In the genomic region with DNA sequence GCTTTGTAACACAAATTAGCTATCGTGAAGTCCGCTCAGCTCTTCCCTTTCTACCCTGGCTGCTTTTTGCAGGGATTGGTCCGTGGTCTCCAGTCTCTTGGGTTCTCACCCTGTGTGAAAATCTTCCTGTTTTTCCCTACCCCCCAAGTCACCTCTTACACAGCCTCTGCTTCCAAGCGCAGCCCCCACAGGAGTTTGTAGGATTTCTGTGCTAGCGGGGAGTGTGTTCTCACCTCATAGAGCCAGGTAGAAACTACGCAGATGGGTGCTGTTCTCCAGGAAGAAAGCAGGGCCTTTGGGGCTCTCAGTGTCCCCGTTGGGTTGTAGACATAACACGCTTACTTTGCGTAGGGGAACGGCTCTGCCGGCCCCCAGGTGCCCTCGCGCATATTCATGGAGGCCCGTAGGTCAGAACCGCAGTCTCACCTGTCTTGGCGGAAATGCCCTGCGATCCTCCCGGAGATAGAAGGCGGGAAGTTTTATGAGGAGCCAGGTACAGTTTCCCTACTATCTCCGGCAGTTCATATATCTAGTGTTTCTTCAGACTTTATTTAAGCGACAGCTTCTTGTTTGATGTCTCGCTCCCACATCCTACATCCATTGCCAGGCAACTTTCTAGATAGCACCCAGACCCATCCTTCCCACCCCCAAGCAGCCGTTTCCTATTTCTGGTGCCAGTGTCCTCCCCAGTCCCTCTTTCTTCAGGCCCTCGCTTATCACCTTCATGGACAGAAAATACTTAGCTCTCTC, we compare ENCODE assay signal across 8 cellular contexts. TPM values are rescaled to one million over a fixed set of nuclear protein-coding genes. Genes with fewer than 3 reads are reported as not detected.
DNase-seq lines count a peak whose midpoint lies in the region; TF ChIP-seq lines count a peak whose summit lies in the region.
"Not testable (repeated sequence)": the region's sequence is repeated elsewhere in the genome, so short reads cannot be mapped to it uniquely, and the experiment has no call there.

No MANE protein-coding gene starts in this region.

- DNase-seq in GM12864 (ENCODE audit: low read depth) (peak; percentile 68), mammary epithelial cell (peak; percentile 100), immature natural killer cell (peak; percentile 55 to 62 (median 56)), skeletal muscle cell (ENCODE audit: low read depth) (peak; percentile 97), uterus (peak in 1 of 2 donors; percentile 50)
- peak; percentile 66 for DNase-seq in NK-92 treated with Interleukin-12 subunit alpha and Interleukin-12 subunit beta, amount 100 ng/mL, for 24 hours (lab: John Stamatoyannopoulos, UW)
- peak; percentile 49 to 60 for DNase-seq in activated CD4-positive, alpha-beta T cell treated with anti-CD3 and anti-CD28 coated beads for 4 hours

- in situ Hi-C loops in mammary epithelial cell (cut with MboI; ENCODE audit: low sequenced_read_pairs in 2 of 2): not testable (repeated sequence)

- not testable (repeated sequence) for H3K9me3 Mint-ChIP-seq in immature natural killer cell

- peaks cover 11 to 26% (median 19%) of the 10 kb centered on the region in 3 donors for H3K27me3 Mint-ChIP-seq in immature natural killer cell (ENCODE audit: low read depth in 3 of 3)

- dilution Hi-C loops in mammary epithelial cell (cut with HindIII; ENCODE audit: low sequenced_read_pairs): not testable (repeated sequence)

- H3K27ac Mint-ChIP-seq in immature natural killer cell: peak overlapping the region; percentile 96 to 100 (median 100)

- H3K9ac ChIP-seq in HUES6 (ENCODE audit: low read length): peak overlapping the region; percentile 71
- not testable (repeated sequence) for H3K9ac ChIP-seq in mammary epithelial cell (ENCODE audit: insufficient read depth, low read length)

- H3K4me1 ChIP-seq in HUES6 (ENCODE audit: control insufficient read depth, insufficient read depth, low read length): peaks cover 10% of the 10 kb centered on the region
- not testable (repeated sequence) for H3K4me1 ChIP-seq in mammary epithelial cell (ENCODE audit: insufficient read depth, low read length); uterus

- TF ChIP-seq POLR2A in uterus (IDR thresholded peaks at IDR 0.05): not testable (repeated sequence)

- not testable (repeated sequence) for TF ChIP-seq CTCF in GM12864 (IDR thresholded peaks at IDR 0.05; ENCODE audit: low read depth, low read length, missing control alignments); mammary epithelial cell (conservative IDR thresholded peaks at IDR 0.05 in 1 of 2, IDR thresholded peaks at IDR 0.05 in 1 of 2; ENCODE audit: extremely low read depth in 1 of 2, insufficient read depth in 1 of 2, low read depth in 1 of 2, low read length in 2 of 2); uterus (IDR thresholded peaks at IDR 0.05)

- H3K27ac ChIP-seq in HUES6 (ENCODE audit: low read depth, low read length): peak overlapping the region; percentile 24; the same call in 1 of the 2 replicates
- peak overlapping the region; percentile 14 for H3K27ac ChIP-seq in mammary epithelial cell (ENCODE audit: insufficient read depth, low read depth, low read length)
- H3K27ac ChIP-seq in uterus: peak overlapping the region; percentile 93

- H3K4me3 Mint-ChIP-seq in immature natural killer cell: peak overlapping the region; percentile 77 to 92 (median 91)

- H2AFZ ChIP-seq in mammary epithelial cell (ENCODE audit: low read depth, low read length): not testable (repeated sequence)

- 2% methylated on average over 22 of the region's 24 CpGs for WGBS in mammary epithelial cell (ENCODE audit: low coverage, missing lambda C conversion rate)

- not testable (repeated sequence) for H4K20me1 ChIP-seq in mammary epithelial cell (ENCODE audit: insufficient read depth, low read length)

- not testable (repeated sequence) for H3K36me3 Mint-ChIP-seq in immature natural killer cell

- CTCF ChIA-PET in mammary epithelial cell (lab: Charles Lee; ENCODE audit: low non-redundant PET): not testable (repeated sequence)

- peaks cover 47% of the 10 kb centered on the region in 2 donors for H3K4me1 Mint-ChIP-seq in immature natural killer cell

- not testable (repeated sequence) for H3K79me2 ChIP-seq in mammary epithelial cell (ENCODE audit: insufficient read depth, low read length)

- H3K4me2 ChIP-seq in mammary epithelial cell (ENCODE audit: insufficient read depth, low read depth, low read length): peak overlapping the region; percentile 11

- not testable (repeated sequence) for BruUV-seq in mammary epithelial cell (replicated peaks; lab: Mats Ljungman, UMichigan)

- peak overlapping the region; percentile 22; the same call in 1 of the 2 replicates for H3K4me3 ChIP-seq in GM12864 (ENCODE audit: low read depth, low read length)
- H3K4me3 ChIP-seq in HUES6 (ENCODE audit: low read depth, low read length): peak overlapping the region; percentile 55
- peak overlapping the region in 1 of 3 experiments; percentile 1 for H3K4me3 ChIP-seq in mammary epithelial cell (replicated peaks in 1 of 3; ENCODE audit: insufficient read depth in 1 of 3, low read depth in 2 of 3, low read length in 3 of 3)
- not testable (repeated sequence) for H3K4me3 ChIP-seq in skeletal muscle cell (ENCODE audit: low read depth, low read length)
- peak overlapping the region; percentile 9 to 30 for H3K4me3 ChIP-seq in uterus

- not testable (repeated sequence) for H3K27me3 ChIP-seq in HUES6 (ENCODE audit: control insufficient read depth, insufficient read depth, low read length); mammary epithelial cell (ENCODE audit: insufficient read depth, low read length); uterus

- not testable (repeated sequence) for H3K9me3 ChIP-seq in HUES6 (ENCODE audit: control insufficient read depth, insufficient read depth, low read depth, low read length); mammary epithelial cell (replicated peaks; ENCODE audit: insufficient read depth, low read length); uterus

- H3K36me3 ChIP-seq in HUES6 (ENCODE audit: control insufficient read depth, insufficient read depth, low read length); mammary epithelial cell (ENCODE audit: insufficient read depth, low read length); uterus: not testable (repeated sequence)

- intact Hi-C loops in mammary epithelial cell (cut with micrococcal nuclease): loop anchor here (1.0 kb wide), 3 partner anchors 8 to 275 kb away; no protein-coding TSS in a partner anchor
- intact Hi-C loops in uterus (cut with DNase I; ENCODE audit: low total_unique reads): not testable (repeated sequence)

RNA-seq across cellular contexts. Expression of a gene that starts 0.7 kb away (rescaled TPM):
- total RNA-seq in mammary epithelial cell (1,000 to 10,000 TPM in 1 of 2 donors, under 1 TPM in 1; under 0.01 to 1,042 TPM), uterus (1,000 to 10,000 TPM in 1 of 4 donors, under 1 TPM in 3; under 0.01 to 2,125 (median under 0.01) TPM)
- polyA plus RNA-seq in mammary epithelial cell (not detected), immature natural killer cell (10 to 100 TPM in 1 of 3 donors, not detected in 2; 28.1 TPM)
- polyA minus RNA-seq in mammary epithelial cell: under 0.01 TPM

RNA-seq across cellular contexts. Expression of a gene that starts 25.2 kb away (rescaled TPM):
- total RNA-seq in mammary epithelial cell: 10 to 100 TPM in 1 of 2 donors, 1 to 10 TPM in 1; 7.2 to 16.4 TPM
- polyA plus RNA-seq in mammary epithelial cell: 4.6 TPM
- polyA minus RNA-seq in mammary epithelial cell: 0.83 TPM
- polyA plus RNA-seq in immature natural killer cell: 1 to 10 TPM in 2 of 3 donors, under 1 TPM in 1; 0.35 to 6.5 (median 5.4) TPM
- 10 to 100 TPM; 10.2 to 73.5 (median 32.9) TPM for total RNA-seq in uterus

Comparison
In these comparisons a context has a peak if more than half of its experiments do, and no peak if none do; other contexts are left out.
1. H3K27ac ChIP-seq: peak in every context shown above with its lines; median percentile 93 in uterus; 24 in HUES6; 14 in mammary epithelial cell.